21 cellular contexts compared by ENCODE assay signal in the genomic region with DNA sequence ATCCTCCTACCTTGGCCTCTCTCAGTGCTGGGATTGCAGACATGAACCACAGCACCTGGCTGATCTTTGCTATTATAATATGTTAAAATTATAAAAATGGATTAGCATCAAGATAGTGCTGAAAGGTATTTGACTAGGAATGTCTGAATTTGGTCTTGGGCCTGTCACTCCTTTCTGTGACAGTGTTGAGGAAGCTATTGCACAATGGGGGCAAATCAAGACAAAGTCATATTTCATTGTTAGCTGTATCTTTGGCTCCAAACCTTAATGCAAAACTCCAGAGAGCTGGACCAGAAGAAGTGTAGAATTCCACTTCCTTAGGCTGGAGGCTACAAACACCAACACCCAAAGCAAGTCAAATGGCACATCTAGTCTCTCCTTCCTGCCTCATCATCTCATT.
"Had no signal": no experiment of that assay in that cellular context is flagged by ENCODE, and none has a peak within 500 bp of the region (broad histone marks: within the 10 kb centered on the region; RNA-seq: fewer than 3 reads in every experiment).

No MANE protein-coding gene starts in this region.

- H3K4me1 ChIP-seq: gastroesophageal sphincter, left ventricle myocardium inferior, testis, upper lobe of right lung had no signal

- H3K27me3 ChIP-seq: body of pancreas, ovary, testis, upper lobe of right lung had no signal

- DNase-seq: activated CD4-positive, alpha-beta T cell treated with anti-CD3 and anti-CD28 coated beads, Interleukin-2, amount 50 U/mL, for 1 hour; activated CD4-positive, CD25-positive, alpha-beta regulatory T cell; activated CD8-positive, alpha-beta memory T cell treated with anti-CD3 and anti-CD28 coated beads, Interleukin-2, amount 10 ng/mL, durations not matched to agents 7 days and 5 days; activated effector memory CD4-positive, alpha-beta T cell treated with Interleukin-2 at 50 U/mL for 16 hours; activated T-cell treated with anti-CD3 and anti-CD28 coated beads, Interleukin-2, amount 50 U/mL, for 24 hours; amniotic stem cell; body of pancreas; effector memory CD8-positive, alpha-beta T cell; kidney; left ventricle myocardium inferior; nephron progenitor cell; ovary; stimulated activated CD4-positive, alpha-beta T cell treated with anti-CD3 and anti-CD28 coated beads, Interleukin-4, amount 100 ng/mL, for 24 hours; testis; upper lobe of right lung had no signal

- H3K9me3 ChIP-seq: body of pancreas, gastroesophageal sphincter, left ventricle myocardium inferior, ovary, testis, upper lobe of right lung had no signal

- H3K9me3 Mint-ChIP-seq: activated naive CD4-positive, alpha-beta T cell treated with anti-CD3 and anti-CD28 coated beads, Interleukin-2, amount 50 U/mL, for 72 hours; activated T-cell treated with anti-CD3 and anti-CD28 coated beads, Interleukin-2, amount 50 U/mL, for 24 hours; central memory CD8-positive, alpha-beta T cell; effector memory CD8-positive, alpha-beta T cell; memory B cell; stimulated activated naive CD8-positive, alpha-beta T cell treated with anti-CD3 and anti-CD28 coated beads, Interleukin-15, Interleukin-2, amounts not matched to agents 100 ng/mL and 50 ng/mL, for 24 hours had no signal

- H3K4me3 ChIP-seq: body of pancreas, gastroesophageal sphincter, left ventricle myocardium inferior, ovary, testis, upper lobe of right lung had no signal

- ATAC-seq: activated CD8-positive, alpha-beta memory T cell treated with anti-CD3 and anti-CD28 coated beads, Interleukin-2, amount 10 ng/mL, durations not matched to agents 7 days and 5 days; activated naive CD4-positive, alpha-beta T cell treated with anti-CD3 and anti-CD28 coated beads, Interleukin-2, amount 50 U/mL, for 72 hours; body of pancreas; effector memory CD8-positive, alpha-beta T cell; gastroesophageal sphincter; upper lobe of right lung had no signal

- H3K4me3 Mint-ChIP-seq: activated CD8-positive, alpha-beta memory T cell treated with anti-CD3 and anti-CD28 coated beads, Interleukin-2, amount 10 ng/mL, durations not matched to agents 7 days and 5 days; activated T-cell treated with anti-CD3 and anti-CD28 coated beads, Interleukin-2, amount 50 U/mL, for 24 hours; central memory CD8-positive, alpha-beta T cell; effector memory CD8-positive, alpha-beta T cell; memory B cell; nephron progenitor cell; stimulated activated naive CD8-positive, alpha-beta T cell treated with anti-CD3 and anti-CD28 coated beads, Interleukin-15, Interleukin-2, amounts not matched to agents 100 ng/mL and 50 ng/mL, for 24 hours had no signal

- H3K27ac ChIP-seq: body of pancreas, epithelial cell of prostate, gastroesophageal sphincter, left ventricle myocardium inferior, ovary, testis, upper lobe of right lung had no signal

- H3K27ac Mint-ChIP-seq: activated CD8-positive, alpha-beta memory T cell treated with anti-CD3 and anti-CD28 coated beads, Interleukin-2, amount 10 ng/mL, durations not matched to agents 7 days and 5 days; activated naive CD4-positive, alpha-beta T cell treated with anti-CD3 and anti-CD28 coated beads, Interleukin-2, amount 50 U/mL, for 72 hours; activated T-cell treated with anti-CD3 and anti-CD28 coated beads, Interleukin-2, amount 50 U/mL, for 24 hours; effector memory CD8-positive, alpha-beta T cell; memory B cell; stimulated activated naive CD8-positive, alpha-beta T cell treated with anti-CD3 and anti-CD28 coated beads, Interleukin-15, Interleukin-2, amounts not matched to agents 100 ng/mL and 50 ng/mL, for 24 hours had no signal

- H3K36me3 ChIP-seq: gastroesophageal sphincter, left ventricle myocardium inferior, ovary, upper lobe of right lung had no signal

- H3K36me3 Mint-ChIP-seq: activated CD8-positive, alpha-beta memory T cell treated with anti-CD3 and anti-CD28 coated beads, Interleukin-2, amount 10 ng/mL, durations not matched to agents 7 days and 5 days; memory B cell had no signal
